Comparison of ENCODE assay signal across 22 cellular contexts in genomic region chr14:34129927-34130552, GRCh38.
A peak's percentile ranks its signal among the peaks of the same experiment; 100 is the strongest.
DNase-seq lines count a peak whose midpoint lies in the region; ATAC-seq, FAIRE-seq and TF ChIP-seq lines count a peak whose summit lies in the region.
"Had no signal": no experiment of that assay in that cellular context is flagged by ENCODE, and none has a peak within 500 bp of the region (broad histone marks: within the 10 kb centered on the region; RNA-seq: fewer than 3 reads in every experiment).

No MANE protein-coding gene starts in this region.

- TF ChIP-seq EP300 in HepG2 (IDR thresholded peaks at IDR 0.05; ENCODE audit: low read depth in 2 of 2, low read length in 2 of 2): no peak
- no peak for TF ChIP-seq EP300 in HepG2 (CRISPR knock-in tag; IDR thresholded peaks at IDR 0.05; ENCODE audit: borderline replicate concordance)

- H3K4me3 ChIP-seq in HepG2 (replicated peaks in 1 of 3; ENCODE audit: insufficient read depth in 1 of 3, low read depth in 2 of 3, low read length in 3 of 3): no peak overlapping the region
- H3K4me3 ChIP-seq in right lobe of liver: no peak overlapping the region
- H3K4me3 ChIP-seq in right atrium auricular region: no peak overlapping the region
- no peak overlapping the region for H3K4me3 ChIP-seq in psoas muscle

- CTCF ChIA-PET in HepG2 (lab: Yijun Ruan, JAX; ENCODE audit: low intra/inter-chr PET ratio, low total read pairs): no interaction called here

- POLR2A ChIA-PET in HepG2 (lab: Yijun Ruan, JAX): no interaction called here

- H3K9ac ChIP-seq in HepG2 (ENCODE audit: insufficient read depth, low read depth, low read length): no peak overlapping the region
- H3K9ac ChIP-seq: KMS-11 had no signal

- TF ChIP-seq POLR2A in HepG2 (IDR thresholded peaks at IDR 0.05; ENCODE audit: insufficient read depth in 1 of 2, low read depth in 2 of 2, low read length in 2 of 2) (no peak), right lobe of liver (IDR thresholded peaks at IDR 0.05) (no peak)

- TF ChIP-seq CTCF in HepG2 (CRISPR knock-in tag; IDR thresholded peaks at IDR 0.05): no peak
- no peak for TF ChIP-seq CTCF in right lobe of liver (IDR thresholded peaks at IDR 0.05)
- no peak for TF ChIP-seq CTCF in right atrium auricular region (IDR thresholded peaks at IDR 0.05)
- TF ChIP-seq CTCF in psoas muscle (IDR thresholded peaks at IDR 0.05): no peak

- H3K36me3 ChIP-seq in HepG2 (replicated peaks in 1 of 2; ENCODE audit: control insufficient read depth in 1 of 2, insufficient read depth in 2 of 2, low read length in 2 of 2) (no peaks in the 10 kb centered on the region), right lobe of liver (no peaks in the 10 kb centered on the region), right atrium auricular region (no peaks in the 10 kb centered on the region), psoas muscle (ENCODE audit: insufficient read depth in 1 of 2, low read depth in 1 of 2) (no peaks in the 10 kb centered on the region)
- H3K36me3 ChIP-seq: BE2C had no signal

- no peak overlapping the region for H2AFZ ChIP-seq in HepG2 (ENCODE audit: low read length)

- peak overlapping the region; percentile 1; the same call in 1 of the 2 replicates for H3K4me2 ChIP-seq in HepG2 (ENCODE audit: low read depth, low read length)
- H3K4me2 ChIP-seq: KMS-11 had no signal

- intact Hi-C loops in HepG2 (cut with micrococcal nuclease; ENCODE audit: unreplicated experiment) (no loop called here), right lobe of liver (cut with DNase I) (no loop called here), psoas muscle (cut with DNase I) (loop anchor here (5.0 kb wide), 3 partner anchors 43 to 178 kb away; partner anchors contain the start of gene EGLN3 (in 1 of the 2))

- no peaks in the 10 kb centered on the region for H4K20me1 ChIP-seq in HepG2 (ENCODE audit: insufficient read depth, low read length)

- H3K27me3 ChIP-seq in HepG2 (ENCODE audit: control insufficient read depth in 1 of 2, insufficient read depth in 2 of 2, low read length in 2 of 2) (peaks cover 0 to 26% of the 10 kb centered on the region in 2 experiments; a peak in 3 of 5 replicates), right lobe of liver (no peaks in the 10 kb centered on the region), right atrium auricular region (no peaks in the 10 kb centered on the region), psoas muscle (ENCODE audit: insufficient read depth in 3 of 3, low read length in 2 of 3) (no peaks in the 10 kb centered on the region)

- no TSS peak for BruUV-seq in HepG2 (replicated peaks; lab: Mats Ljungman, UMichigan)

- H3K27ac ChIP-seq in HepG2 (ENCODE audit: extremely low read length, insufficient read depth, low read length) (no peak overlapping the region), right lobe of liver (no peak overlapping the region), right atrium auricular region (peak overlapping the region; percentile 83 to 86), psoas muscle (peak overlapping the region; percentile 85)
- H3K27ac ChIP-seq: KMS-11 had no signal

- ATAC-seq in HepG2 (peak; percentile 26), right lobe of liver (no peak), psoas muscle (peak; percentile 41 to 72 (median 66)), HG03378 (IDR thresholded peaks at IDR 0.05; ENCODE audit: unreplicated experiment) (no peak), HG02678 (IDR thresholded peaks at IDR 0.05; ENCODE audit: unreplicated experiment) (no peak)

- no peak for TF ChIP-seq RAD21 in HepG2 (CRISPR knock-in tag; IDR thresholded peaks at IDR 0.05)

- 17% methylated on average over 7 of the region's 7 CpGs for WGBS in HepG2 (ENCODE audit: low lambda C conversion rate)
- 83% methylated on average over 6 of the region's 7 CpGs for WGBS in right lobe of liver (ENCODE audit: insufficient coverage, low coverage, low lambda C conversion rate, missing lambda C conversion rate)
- WGBS in psoas muscle, 3 donors: 40 to 61% (median 54%) methylated on average over 7 of the region's 7 CpGs

- DNase-seq in HepG2 (ENCODE audit: low spot score) (no peak), right lobe of liver (no peak), right atrium auricular region (ENCODE audit: low spot score) (no peak), psoas muscle (no peak), HK-2 (ENCODE audit: unreplicated experiment) (no peak), iPS-NIHi11 (ENCODE audit: low spot score) (no peak)
- DNase-seq: BE2C; Caco-2; CD4-positive, CD25-positive, alpha-beta regulatory T cell; GOT3; MV-4-11; NCI-H187; NCI-H2107; NCI-H510A; NCI-H748 treated with DMSO at 0.1 percent for 48 hours; NK-92 treated with Interleukin-12 subunit alpha and Interleukin-12 subunit beta, amount 100 ng/mL, for 24 hours; SIG-M5 had no signal

- FAIRE-seq in HepG2 (lab: Jason Lieb, UNC): no peak
- FAIRE-seq: G401.6, RCC 7860 had no signal

- H3K4me1 ChIP-seq in HepG2 (ENCODE audit: insufficient read depth, low read length) (peaks cover 26% of the 10 kb centered on the region), right lobe of liver (no peaks in the 10 kb centered on the region), right atrium auricular region (peaks cover 0 to 21% of the 10 kb centered on the region in 2 donors), psoas muscle (peaks cover 36% of the 10 kb centered on the region)
- H3K4me1 ChIP-seq: BE2C had no signal

- in situ Hi-C loops in HepG2 (cut with HindIII; ENCODE audit: extremely low pct_ligation_motif_present, low pct_unique_long_range_greater_than_20kb): no loop called here

- no peaks in the 10 kb centered on the region for H3K79me2 ChIP-seq in HepG2 (ENCODE audit: insufficient read depth, low read length)

- no peaks in the 10 kb centered on the region for H3K9me3 ChIP-seq in HepG2 (ENCODE audit: low read length)
- no peaks in the 10 kb centered on the region for H3K9me3 ChIP-seq in right lobe of liver
- no peaks in the 10 kb centered on the region for H3K9me3 ChIP-seq in right atrium auricular region
- no peaks in the 10 kb centered on the region for H3K9me3 ChIP-seq in psoas muscle
- H3K9me3 ChIP-seq: BE2C, Caco-2 had no signal

TF ChIP-seq in HepG2, 621 proteins besides CTCF, POLR2A, EP300 and RAD21 (continues in another document):
- TF ChIP-seq HDAC1 (CRISPR knock-in tag; IDR thresholded peaks at IDR 0.05): no peak
- no peak for TF ChIP-seq TBX2 (CRISPR knock-in tag; IDR thresholded peaks at IDR 0.05; ENCODE audit: borderline replicate concordance)
- TF ChIP-seq ZNF292 (CRISPR knock-in tag; IDR thresholded peaks at IDR 0.05; ENCODE audit: borderline replicate concordance, low read depth): no peak
- peak; percentile 7; the same call in 1 of the 2 replicates for TF ChIP-seq ZNF816 (CRISPR knock-in tag; IDR thresholded peaks at IDR 0.05; ENCODE audit: borderline replicate concordance)
- TF ChIP-seq GMEB2 (CRISPR knock-in tag; IDR thresholded peaks at IDR 0.05; ENCODE audit: low read depth): no peak
- no peak for TF ChIP-seq MEIS1 (CRISPR knock-in tag; IDR thresholded peaks at IDR 0.05; ENCODE audit: borderline replicate concordance)
- no peak for TF ChIP-seq RFXAP (CRISPR knock-in tag; IDR thresholded peaks at IDR 0.05; ENCODE audit: borderline replicate concordance)
- no peak for TF ChIP-seq REL (CRISPR knock-in tag; conservative IDR thresholded peaks at IDR 0.05)
- no peak; the same call in 1 of the 2 replicates for TF ChIP-seq HIC2 (CRISPR knock-in tag; IDR thresholded peaks at IDR 0.05; ENCODE audit: low read depth)
- no peak for TF ChIP-seq ZNF616 (CRISPR knock-in tag; IDR thresholded peaks at IDR 0.05; ENCODE audit: low read depth)
- TF ChIP-seq CREB1 (IDR thresholded peaks at IDR 0.05): peak; percentile 71
- no peak for TF ChIP-seq CREB1 (CRISPR knock-in tag; IDR thresholded peaks at IDR 0.05)

Comparison
In these comparisons a context has a peak if more than half of its experiments do, and no peak if none do; other contexts are left out.
1. ATAC-seq: peak in HepG2 (single experiment) and psoas muscle (4 of 4); none in right lobe of liver (0 of 4), HG03378 (single experiment) and HG02678 (single experiment).
2. H3K27ac ChIP-seq: peak in right atrium auricular region (2 of 2) and psoas muscle (single experiment); none in HepG2 (single experiment) and right lobe of liver (0 of 3).
3. intact Hi-C loops: an anchor here in psoas muscle (5.0 kb wide); none called in HepG2 and right lobe of liver.